Comparison of ENCODE assay signal across 8 cellular contexts in genomic region chr4:25233194-25233593, GRCh38. TPM values are rescaled to one million over a fixed set of nuclear protein-coding genes. Genes with fewer than 3 reads are reported as not detected.
DNase-seq lines count a peak whose midpoint lies in the region; ATAC-seq, FAIRE-seq and TF ChIP-seq lines count a peak whose summit lies in the region.

No MANE protein-coding gene starts in this region.

- no peak overlapping the region for H4K8ac ChIP-seq in trophoblast cell (ENCODE audit: low read depth, low read length)

- TF ChIP-seq POLR2A in endothelial cell of umbilical vein (IDR thresholded peaks at IDR 0.05; ENCODE audit: low read depth, low read length), result no peak

- H3K9me3 ChIP-seq in DND-41 (ENCODE audit: insufficient read depth, low read length, severe bottlenecking), result peaks cover 20% of the 10 kb centered on the region
- H3K9me3 ChIP-seq in endothelial cell of umbilical vein (replicated peaks; ENCODE audit: control insufficient read depth, insufficient read depth, low read length), result no peaks in the 10 kb centered on the region
- no peaks in the 10 kb centered on the region for H3K9me3 ChIP-seq in trophoblast cell (ENCODE audit: insufficient read depth, low read depth, low read length)

- POLR2A ChIA-PET in endothelial cell of umbilical vein (lab: Charles Lee), result no interaction called here

- peaks cover 21% of the 10 kb centered on the region for H3K4me1 ChIP-seq in DND-41 (ENCODE audit: insufficient read depth, low read length)
- peaks cover 8% of the 10 kb centered on the region for H3K4me1 ChIP-seq in endothelial cell of umbilical vein (ENCODE audit: control insufficient read depth, extremely low read depth, insufficient read depth, low read length)
- no peaks in the 10 kb centered on the region for H3K4me1 ChIP-seq in trophoblast cell (ENCODE audit: control insufficient read depth in 1 of 2, insufficient read depth in 2 of 2, low read length in 2 of 2)

- no peak overlapping the region for H4K12ac ChIP-seq in trophoblast cell (ENCODE audit: low read depth, low read length)

- no peak overlapping the region for H4K91ac ChIP-seq in trophoblast cell (ENCODE audit: low read depth, low read length)

- H3K79me2 ChIP-seq in DND-41 (ENCODE audit: insufficient read depth, low read length) (peaks cover 44% of the 10 kb centered on the region), endothelial cell of umbilical vein (ENCODE audit: control insufficient read depth, insufficient read depth, low read length) (peaks cover 19% of the 10 kb centered on the region), trophoblast cell (ENCODE audit: control insufficient read depth, insufficient read depth, low read length, poor library complexity) (peaks cover 7% of the 10 kb centered on the region)

- TF ChIP-seq CTCF in DND-41 (IDR thresholded peaks at IDR 0.05; ENCODE audit: borderline replicate concordance, extremely low read depth, low read length, poor library complexity, severe bottlenecking), result no peak
- TF ChIP-seq CTCF in endothelial cell of umbilical vein (IDR thresholded peaks at IDR 0.05; ENCODE audit: extremely low read depth in 1 of 2, insufficient read depth in 1 of 2, low read depth in 1 of 2, low read length in 2 of 2), result no peak

- no peak overlapping the region for H2BK5ac ChIP-seq in trophoblast cell (ENCODE audit: low read depth, low read length, poor library complexity)

- DNase-seq in DND-41 (no peak), OCI-M1 (lab: John Stamatoyannopoulos, UW) (peak; percentile 43), endothelial cell of umbilical vein (ENCODE audit: low read depth, low spot score) (no peak), trophoblast cell (no peak), OCI-M2 (lab: John Stamatoyannopoulos, UW; ENCODE audit: unreplicated experiment) (no peak), DMS153 treated with DMSO at 0.1 percent for 48 hours (lab: John Stamatoyannopoulos, UW; ENCODE audit: unreplicated experiment) (no peak)

- CTCF ChIA-PET in endothelial cell of umbilical vein (lab: Charles Lee), result interaction anchor here (0.7 to 5.7 kb wide), 7 partner anchors 20 to 253 kb away, joined by 3 to 71 read pairs (median 5); partner anchors contain the start of genes ANAPC4 and ZCCHC4

- intact Hi-C loops in endothelial cell of umbilical vein (cut with micrococcal nuclease), result loop anchor here (5.0 kb wide), 2 partner anchors 134 to 241 kb away; no protein-coding TSS in a partner anchor

- H2AFZ ChIP-seq in DND-41 (ENCODE audit: low read depth, low read length) (peak overlapping the region; percentile 86), endothelial cell of umbilical vein (ENCODE audit: low read depth, low read length) (peak overlapping the region; percentile 53), trophoblast cell (ENCODE audit: insufficient read depth, low read length, poor library complexity) (no peak overlapping the region)

- H3K14ac ChIP-seq in trophoblast cell (ENCODE audit: low read length), result no peak overlapping the region

- no peak overlapping the region for H2AK5ac ChIP-seq in trophoblast cell (ENCODE audit: low read length)

- no peak overlapping the region for H2BK12ac ChIP-seq in trophoblast cell (ENCODE audit: low read length)

- no peak overlapping the region for H3K27ac ChIP-seq in DND-41 (ENCODE audit: low read length)
- H3K27ac ChIP-seq in endothelial cell of umbilical vein (ENCODE audit: insufficient read depth, low read depth, low read length), result no peak overlapping the region
- no peak overlapping the region for H3K27ac ChIP-seq in trophoblast cell (ENCODE audit: low read depth, low read length)

- H3K36me3 ChIP-seq in DND-41 (ENCODE audit: insufficient read depth, low read length), result 0 out of 2 replicates have a peak, but pooled peaks cover 8% of the 10 kb centered on the region
- H3K36me3 ChIP-seq in endothelial cell of umbilical vein (ENCODE audit: control insufficient read depth in 2 of 2, extremely low read depth in 1 of 2, insufficient read depth in 2 of 2, low read length in 2 of 2), result no peaks in the 10 kb centered on the region
- H3K36me3 ChIP-seq in trophoblast cell (ENCODE audit: control insufficient read depth in 1 of 2, insufficient read depth in 2 of 2, low read length in 2 of 2), result no peaks in the 10 kb centered on the region

- no peak overlapping the region for H3K23ac ChIP-seq in trophoblast cell (ENCODE audit: low read length)

- H3K4ac ChIP-seq in trophoblast cell (ENCODE audit: low read depth, low read length), result no peak overlapping the region

- H3K27me3 ChIP-seq in DND-41 (ENCODE audit: insufficient read depth, low read length, poor library complexity) (no peaks in the 10 kb centered on the region), endothelial cell of umbilical vein (ENCODE audit: control insufficient read depth in 2 of 2, insufficient read depth in 2 of 2, low read length in 2 of 2) (peaks cover 0 to 4% of the 10 kb centered on the region in 2 experiments), trophoblast cell (ENCODE audit: insufficient read depth, low read length) (no peaks in the 10 kb centered on the region)

- BruUV-seq in endothelial cell of umbilical vein (replicated peaks; lab: Mats Ljungman, UMichigan), result no TSS peak

- H4K20me1 ChIP-seq in DND-41 (ENCODE audit: insufficient read depth, low read length) (no peaks in the 10 kb centered on the region), endothelial cell of umbilical vein (replicated peaks; ENCODE audit: control insufficient read depth, extremely low read depth, insufficient read depth, low read length) (no peaks in the 10 kb centered on the region)

- no peaks in the 10 kb centered on the region for H3K9me1 ChIP-seq in endothelial cell of umbilical vein (replicated peaks; ENCODE audit: control insufficient read depth, extremely low read depth, insufficient read depth, low read length)

- H3K79me1 ChIP-seq in trophoblast cell (ENCODE audit: low read length), result peaks cover 7% of the 10 kb centered on the region

- ATAC-seq in DND-41 (ENCODE audit: insufficient read depth, low read depth) (no peak), HG03469 (IDR thresholded peaks at IDR 0.05; ENCODE audit: unreplicated experiment) (no peak), GM21717 (IDR thresholded peaks at IDR 0.05; ENCODE audit: unreplicated experiment) (no peak)

- H3K18ac ChIP-seq in trophoblast cell (ENCODE audit: low read length), result no peak overlapping the region

- dilution Hi-C loops in endothelial cell of umbilical vein (cut with MboI; ENCODE audit: extremely low pct_ligation_motif_present, low sequenced_read_pairs), result no loop called here

- no peak overlapping the region for H2BK120ac ChIP-seq in trophoblast cell (ENCODE audit: insufficient read depth, low read length, poor library complexity)

- peak; percentile 60 for FAIRE-seq in endothelial cell of umbilical vein (lab: Jason Lieb, UNC)

- no peak overlapping the region for H3K9ac ChIP-seq in DND-41 (ENCODE audit: low read depth, low read length)
- no peak overlapping the region for H3K9ac ChIP-seq in endothelial cell of umbilical vein (replicated peaks; ENCODE audit: extremely low read depth, insufficient read depth, low read length)
- no peak overlapping the region for H3K9ac ChIP-seq in trophoblast cell (ENCODE audit: low read length)

- H3K4me3 ChIP-seq in DND-41 (ENCODE audit: low read depth in 1 of 2, low read length in 2 of 2), result peak overlapping the region in 1 of 2 experiments; percentile 75; a peak in 2 of 4 replicates
- peak overlapping the region in 1 of 3 experiments; percentile 42 for H3K4me3 ChIP-seq in endothelial cell of umbilical vein (replicated peaks in 1 of 3; ENCODE audit: insufficient read depth in 1 of 3, low read depth in 1 of 3, low read length in 3 of 3)
- no peak overlapping the region for H3K4me3 ChIP-seq in trophoblast cell (ENCODE audit: low read depth, low read length)

- H3K4me2 ChIP-seq in DND-41 (ENCODE audit: insufficient read depth, low read length) (peak overlapping the region; percentile 66), endothelial cell of umbilical vein (ENCODE audit: insufficient read depth, low read length) (no peak overlapping the region), trophoblast cell (ENCODE audit: low read length) (peak overlapping the region; percentile 70)

TF ChIP-seq in endothelial cell of umbilical vein, 7 proteins besides CTCF, POLR2A, EP300 and RAD21:
- TF ChIP-seq POLR2AphosphoS5 (IDR thresholded peaks at IDR 0.05; ENCODE audit: insufficient read depth, low read depth, low read length), result no peak
- no peak for TF ChIP-seq MYC (IDR thresholded peaks at IDR 0.05; ENCODE audit: low read depth, low read length)
- no peak for TF ChIP-seq EZH2 (IDR thresholded peaks at IDR 0.05; ENCODE audit: borderline replicate concordance, low read depth, low read length, severe bottlenecking)
- no peak for TF ChIP-seq MAX (IDR thresholded peaks at IDR 0.05; ENCODE audit: insufficient read depth, insufficient read length)
- no peak for TF ChIP-seq JUN (IDR thresholded peaks at IDR 0.05; ENCODE audit: borderline replicate concordance, insufficient read depth, insufficient read length, low read depth)
- no peak for TF ChIP-seq FOS (IDR thresholded peaks at IDR 0.05; ENCODE audit: borderline replicate concordance, insufficient read depth, low read length)
- no peak for TF ChIP-seq GATA2 (IDR thresholded peaks at IDR 0.05; ENCODE audit: insufficient read depth, insufficient read length, low read depth, low read length)
TF ChIP-seq in endothelial cell of umbilical vein: peak in this region for 0.

RNA-seq across cellular contexts. Expression of gene PI4K2B, which starts 0.6 kb away (rescaled TPM):
- total RNA-seq in endothelial cell of umbilical vein, result 17.9 and 19.3 TPM in 2 replicates
- polyA plus RNA-seq in endothelial cell of umbilical vein, result 2.8 and 3.5 TPM in 2 replicates
- 4.5 and 4.8 TPM in 2 replicates for polyA plus RNA-seq in endothelial cell of umbilical vein (2011; cell fraction: cytosol; rRNA removed)
- 3.7 and 5.6 TPM in 2 replicates for polyA plus RNA-seq in endothelial cell of umbilical vein (2011; cell fraction: nucleus; rRNA removed)
- 6.1 and 11.4 TPM in 2 replicates for polyA plus RNA-seq in endothelial cell of umbilical vein (2012)
- 2.6 and 4.7 TPM in 2 replicates for polyA minus RNA-seq in endothelial cell of umbilical vein
- 8.2 TPM for polyA minus RNA-seq in endothelial cell of umbilical vein (2011; cell fraction: cytosol; rRNA and poly(A)+ RNA removed)
- 4.1 and 4.5 TPM in 2 replicates for polyA minus RNA-seq in endothelial cell of umbilical vein (2011; cell fraction: nucleus; rRNA and poly(A)+ RNA removed)
- 11.4 and 11.5 TPM in 2 replicates for polyA plus RNA-seq in trophoblast cell (2013)
